29 cellular contexts compared by ENCODE assay signal in the genomic region with DNA sequence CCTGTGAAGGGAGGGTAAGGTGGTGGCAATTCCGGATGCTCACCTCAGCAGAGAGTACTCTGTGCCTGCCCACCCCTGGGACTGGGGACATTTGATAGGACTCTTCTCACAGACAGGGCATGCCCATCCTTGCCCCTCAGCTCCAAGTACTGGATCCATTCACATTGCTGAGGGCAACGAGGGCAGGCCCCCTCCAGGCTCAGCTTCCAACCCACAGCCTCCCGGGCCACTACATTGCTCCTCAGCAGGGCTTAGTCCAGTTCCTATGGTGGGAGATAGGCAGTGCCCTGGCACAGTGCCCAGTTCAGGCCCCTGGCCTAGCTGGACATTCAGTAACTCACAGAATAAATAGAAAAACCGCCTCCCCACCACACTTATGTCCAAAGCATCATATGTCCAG. TPM values are rescaled to one million over a fixed set of nuclear protein-coding genes. Genes with fewer than 3 reads are reported as not detected.
DNase-seq lines count a peak whose midpoint lies in the region; ATAC-seq, FAIRE-seq and TF ChIP-seq lines count a peak whose summit lies in the region.
"Had no signal": no experiment of that assay in that cellular context is flagged by ENCODE, and none has a peak within 500 bp of the region (broad histone marks: within the 10 kb centered on the region; RNA-seq: fewer than 3 reads in every experiment).

No MANE protein-coding gene starts in this region.

- FAIRE-seq in K562 (lab: Jason Lieb, UNC): no peak
- FAIRE-seq: A549, GM12878, GM12892, GM18507 had no signal

- TF ChIP-seq CTCF in K562 (IDR thresholded peaks at IDR 0.05 in 2 of 3, conservative IDR thresholded peaks at IDR 0.05 in 1 of 3; ENCODE audit: insufficient read depth in 2 of 3, low read depth in 1 of 3, low read length in 3 of 3): no peak
- TF ChIP-seq CTCF in neutrophil (IDR thresholded peaks at IDR 0.05): no peak

- no peaks in the 10 kb centered on the region for H3K9me1 ChIP-seq in K562 (ENCODE audit: control insufficient read depth, insufficient read depth, low read length)

- no peak for TF ChIP-seq POLR2A in K562 (conservative IDR thresholded peaks at IDR 0.05)

- peaks cover 12 to 37% (median 21%) of the 10 kb centered on the region in 11 experiments; a peak in 20 of 22 replicates for H3K9me3 ChIP-seq in BLaER1 treated with 17β-estradiol and CSF1 and Interleukin-3, amounts not matched to agents 10 nM and 100 nM (replicated peaks in 1 of 11)
- H3K9me3 ChIP-seq in K562 (replicated peaks; ENCODE audit: control insufficient read depth, insufficient read depth, low read depth, low read length) (no peaks in the 10 kb centered on the region), neutrophil (no peaks in the 10 kb centered on the region)
- H3K9me3 ChIP-seq: A549 had no signal

- no TSS peak for BruUV-seq in K562 (replicated peaks; lab: Mats Ljungman, UMichigan)

- no peaks in the 10 kb centered on the region for H3K36me3 Mint-ChIP-seq in activated naive CD4-positive, alpha-beta T cell treated with anti-CD3 and anti-CD28 coated beads, Interleukin-2, amount 10 ng/mL, durations not matched to agents 7 days and 5 days
- H3K36me3 Mint-ChIP-seq: CD14-positive monocyte; CD4-positive, alpha-beta memory T cell; CD4-positive, CD25-positive, alpha-beta regulatory T cell had no signal

- H4K20me1 ChIP-seq in BLaER1 treated with 17β-estradiol and CSF1 and Interleukin-3, amounts not matched to agents 10 nM and 100 nM: no peaks in the 10 kb centered on the region
- no peaks in the 10 kb centered on the region for H4K20me1 ChIP-seq in K562 (replicated peaks; ENCODE audit: control insufficient read depth, insufficient read depth, low read length)

- H3K9me3 Mint-ChIP-seq in activated naive CD4-positive, alpha-beta T cell treated with anti-CD3 and anti-CD28 coated beads, Interleukin-2, amount 10 ng/mL, durations not matched to agents 7 days and 5 days: peaks cover 3% of the 10 kb centered on the region
- H3K9me3 Mint-ChIP-seq: CD8-positive, alpha-beta memory T cell had no signal

- no peak for TF ChIP-seq EP300 in K562 (IDR thresholded peaks at IDR 0.05; ENCODE audit: low read length)

- H3K4me3 ChIP-seq in BLaER1 treated with 17β-estradiol and CSF1 and Interleukin-3, amounts not matched to agents 10 nM and 100 nM: no peak overlapping the region
- H3K4me3 ChIP-seq in K562 (no peak overlapping the region), neutrophil (ENCODE audit: low read depth in 1 of 2, low read length in 1 of 2) (no peak overlapping the region)
- H3K4me3 ChIP-seq: A549, GM12878 had no signal

- H3K4me1 ChIP-seq in BLaER1 treated with 17β-estradiol and CSF1 and Interleukin-3, amounts not matched to agents 10 nM and 100 nM: peaks cover 0 to 59% (median 24%) of the 10 kb centered on the region in 10 experiments; a peak in 17 of 20 replicates
- no peaks in the 10 kb centered on the region; a peak in 2 of 5 replicates for H3K4me1 ChIP-seq in K562 (replicated peaks in 1 of 2; ENCODE audit: control insufficient read depth in 2 of 2, insufficient read depth in 2 of 2, low read length in 2 of 2)
- peaks cover 42 to 51% of the 10 kb centered on the region in 2 experiments for H3K4me1 ChIP-seq in neutrophil (ENCODE audit: control insufficient read depth in 1 of 2, insufficient read depth in 1 of 2, low read depth in 1 of 2, low read length in 1 of 2)
- H3K4me1 ChIP-seq: A549 had no signal

- no peaks in the 10 kb centered on the region for H3K27me3 Mint-ChIP-seq in activated naive CD4-positive, alpha-beta T cell treated with anti-CD3 and anti-CD28 coated beads, Interleukin-2, amount 10 ng/mL, durations not matched to agents 7 days and 5 days
- H3K27me3 Mint-ChIP-seq: B cell; CD4-positive, alpha-beta memory T cell; CD4-positive, CD25-positive, alpha-beta regulatory T cell had no signal

- no peaks in the 10 kb centered on the region for H3K79me2 ChIP-seq in K562 (ENCODE audit: control insufficient read depth, insufficient read depth, low read length)

- CTCF ChIA-PET in K562 (lab: Yijun Ruan, JAX; ENCODE audit: low intra/inter-chr PET ratio): no interaction called here
- CTCF ChIA-PET in activated naive CD4-positive, alpha-beta T cell treated with anti-CD3 and anti-CD28 coated beads, Interleukin-2, amount 10 ng/mL, durations not matched to agents 7 days and 5 days (lab: Charles Lee): no interaction called here

- no peak for ATAC-seq in K562
- ATAC-seq in HG03354 (IDR thresholded peaks at IDR 0.05; ENCODE audit: poor library complexity, severe bottlenecking, unreplicated experiment): no peak
- ATAC-seq: A549, GM12878 had no signal

- DNase-seq in K562 (ENCODE audit: extremely low read depth in 1 of 4, low spot score in 3 of 4): no peak
- no peak for DNase-seq in activated naive CD4-positive, alpha-beta T cell treated with anti-CD3 and anti-CD28 coated beads, Interleukin-2, amount 10 ng/mL, durations not matched to agents 7 days and 5 days
- DNase-seq: AML-193; C1 segment of cervical spinal cord; CD4-positive, alpha-beta memory T cell; CD4-positive, CD25-positive, alpha-beta regulatory T cell; CD8-positive, alpha-beta memory T cell; COR-L47; DMS 273 treated with DMSO at 0.1 percent for 48 hours; DMS153; DMS53; DMS79; DND-41; EL; GDM1 had no signal

- peak overlapping the region in 3 of 11 experiments; percentile 71 to 77 (median 76); a peak in 5 of 22 replicates for H3K4me2 ChIP-seq in BLaER1 treated with 17β-estradiol and CSF1 and Interleukin-3, amounts not matched to agents 10 nM and 100 nM
- H3K4me2 ChIP-seq in K562 (ENCODE audit: insufficient read depth, low read length): no peak overlapping the region
- H3K4me2 ChIP-seq: A549 had no signal

- H3K4me3 Mint-ChIP-seq in activated naive CD4-positive, alpha-beta T cell treated with anti-CD3 and anti-CD28 coated beads, Interleukin-2, amount 10 ng/mL, durations not matched to agents 7 days and 5 days: no peak overlapping the region
- H3K4me3 Mint-ChIP-seq: B cell; CD14-positive monocyte; CD4-positive, alpha-beta memory T cell; CD4-positive, CD25-positive, alpha-beta regulatory T cell; CD8-positive, alpha-beta memory T cell had no signal

- in situ Hi-C loops in K562 (cut with MboI): no loop called here

- intact Hi-C loops in K562 (cut with micrococcal nuclease): no loop called here

- WGBS in K562 (ENCODE audit: insufficient coverage, low coverage, missing lambda C conversion rate): 39% methylated on average over 3 of the region's 4 CpGs

- no peak for TF ChIP-seq RAD21 in K562 (CRISPR knock-in tag; conservative IDR thresholded peaks at IDR 0.05 in 1 of 2, IDR thresholded peaks at IDR 0.05 in 1 of 2)

- H3K4me1 Mint-ChIP-seq in activated naive CD4-positive, alpha-beta T cell treated with anti-CD3 and anti-CD28 coated beads, Interleukin-2, amount 10 ng/mL, durations not matched to agents 7 days and 5 days: peaks cover 2% of the 10 kb centered on the region

- POLR2A ChIA-PET in K562 (lab: Yijun Ruan, JAX): interaction anchor here (0.7 to 1.1 kb wide), 4 partner anchors 11 to 195 kb away, joined by 3 read pairs; no protein-coding TSS in a partner anchor

- no peak overlapping the region for H3K9ac ChIP-seq in BLaER1 treated with 17β-estradiol and CSF1 and Interleukin-3, amounts not matched to agents 10 nM and 100 nM
- H3K9ac ChIP-seq in K562 (ENCODE audit: insufficient read depth in 1 of 2, low read depth in 2 of 2, low read length in 2 of 2): no peak overlapping the region

- no peak overlapping the region for H2AFZ ChIP-seq in K562 (ENCODE audit: low read depth, low read length)

- no peak overlapping the region for H3K27ac Mint-ChIP-seq in activated naive CD4-positive, alpha-beta T cell treated with anti-CD3 and anti-CD28 coated beads, Interleukin-2, amount 10 ng/mL, durations not matched to agents 7 days and 5 days
- H3K27ac Mint-ChIP-seq: B cell, CD14-positive monocyte had no signal

- peaks cover 0 to 58% (median 29%) of the 10 kb centered on the region in 11 experiments; a peak in 20 of 22 replicates for H3K27me3 ChIP-seq in BLaER1 treated with 17β-estradiol and CSF1 and Interleukin-3, amounts not matched to agents 10 nM and 100 nM
- H3K27me3 ChIP-seq in K562 (ENCODE audit: control insufficient read depth in 2 of 2, insufficient read depth in 2 of 2, low read length in 2 of 2): no peaks in the 10 kb centered on the region
- no peaks in the 10 kb centered on the region for H3K27me3 ChIP-seq in neutrophil

- no peaks in the 10 kb centered on the region for H3K36me3 ChIP-seq in BLaER1 treated with 17β-estradiol and CSF1 and Interleukin-3, amounts not matched to agents 10 nM and 100 nM
- H3K36me3 ChIP-seq in K562 (ENCODE audit: control insufficient read depth, insufficient read depth, low read length): no peaks in the 10 kb centered on the region
- H3K36me3 ChIP-seq in neutrophil: no peaks in the 10 kb centered on the region

- H3K27ac ChIP-seq in BLaER1 treated with 17β-estradiol and CSF1 and Interleukin-3, amounts not matched to agents 10 nM and 100 nM: peak overlapping the region in 8 of 11 experiments; percentile 2 to 62 (median 36); a peak in 13 of 22 replicates
- H3K27ac ChIP-seq in K562 (ENCODE audit: extremely low read depth, low read depth, low read length) (no peak overlapping the region), neutrophil (peak overlapping the region; percentile 43)
- H3K27ac ChIP-seq: 22Rv1, A549 had no signal

RNA-seq across cellular contexts. Expression of gene VSIG4, which starts 15.1 kb away (rescaled TPM):
- total RNA-seq in K562 (2011; cell fraction: chromatin; rRNA removed; ENCODE audit: low replicate concordance): not detected in 2 replicates
- total RNA-seq in K562 (2011; cell fraction: nucleolus; rRNA removed): 0.17 TPM in 1 of 2 replicates, not detected in the other
- total RNA-seq in K562 (2011; cell fraction: nucleoplasm; rRNA removed): 0.37 TPM in 1 of 2 replicates, not detected in the other
- total RNA-seq in K562 (2014; rRNA removed) (not detected in 2 replicates), K562 (2014; rRNA removed; fragmentation: Illumina TruSeq; extraction: Trizol) (0.22 and 0.29 TPM in 2 replicates), K562 (2015; rRNA removed; fragmentation: Illumina TruSeq; extraction: Trizol) (0.23 and 0.33 TPM in 2 replicates), K562 (2021) (0.47 and 0.49 TPM in 2 replicates)
- polyA plus RNA-seq in K562 (2011; rRNA removed) (0.22 and 0.58 TPM in 2 replicates), K562 (2014; fragmentation: Illumina TruSeq; extraction: Trizol) (0.43 and 0.46 TPM in 2 replicates), K562 (2014; fragmentation: Nextera tagmentation; extraction: Ambion mirVana) (1 to 10 TPM in 1 of 2 experiments, under 1 TPM in 1; 0.91 to 1.6 TPM), K562 (2014; rRNA removed) (0.12 and 0.61 TPM in 2 replicates)
- 0.52 and 1.0 TPM in 2 replicates for polyA plus RNA-seq in K562 (2011; cell fraction: cytosol; rRNA removed)
- 0.48 and 1.2 TPM in 2 replicates for polyA plus RNA-seq in K562 (2011; cell fraction: nucleus; rRNA removed)
- polyA plus RNA-seq in K562 (2012): 0.21 and 1.1 TPM in 2 replicates
- polyA minus RNA-seq in K562 (2011; rRNA and poly(A)+ RNA removed): 0.35 and 0.42 TPM in 2 replicates
- not detected in 2 replicates for polyA minus RNA-seq in K562 (2011; cell fraction: cytosol; rRNA and poly(A)+ RNA removed)
- 0.22 TPM in 1 of 2 replicates, not detected in the other for polyA minus RNA-seq in K562 (2011; cell fraction: nucleus; rRNA and poly(A)+ RNA removed)
- total RNA-seq: A172; B cell; CD4-positive, CD25-positive, alpha-beta regulatory T cell; Daoy; G401 had no signal
- polyA plus RNA-seq: A549; BJ; CD4-positive, alpha-beta memory T cell; CD4-positive, CD25-positive, alpha-beta regulatory T cell had no signal
